In genomic region chr1:167136191-167136614, GRCh38 we compare ENCODE assay signal across 15 cellular contexts. TPM values are rescaled to one million over a fixed set of nuclear protein-coding genes. Genes with fewer than 3 reads are reported as not detected.
DNase-seq lines count a peak whose midpoint lies in the region; ATAC-seq and TF ChIP-seq lines count a peak whose summit lies in the region.
"Had no signal": no experiment of that assay in that cellular context is flagged by ENCODE, and none has a peak within 500 bp of the region (broad histone marks: within the 10 kb centered on the region; RNA-seq: fewer than 3 reads in every experiment).

No MANE protein-coding gene starts in this region.

- peak overlapping the region; percentile 46 for H4K12ac ChIP-seq in trophoblast cell (ENCODE audit: low read depth, low read length)

- peak overlapping the region; percentile 95 for H2BK120ac ChIP-seq in trophoblast cell (ENCODE audit: insufficient read depth, low read length, poor library complexity)

- H3K9ac ChIP-seq in trophoblast cell (ENCODE audit: low read length), result no peak overlapping the region

- no peak for ATAC-seq in HG02623 (IDR thresholded peaks at IDR 0.05; ENCODE audit: unreplicated experiment)
- ATAC-seq: gastroesophageal sphincter had no signal

- H3K4me3 ChIP-seq in epithelial cell of proximal tubule (ENCODE audit: low read depth, low read length), result no peak overlapping the region
- no peak overlapping the region for H3K4me3 ChIP-seq in trophoblast cell (ENCODE audit: low read depth, low read length)
- H3K4me3 ChIP-seq: gastroesophageal sphincter had no signal

- peak overlapping the region; percentile 49 for H3K14ac ChIP-seq in trophoblast cell (ENCODE audit: low read length)

- peak overlapping the region; percentile 96 for H3K27ac ChIP-seq in trophoblast cell (ENCODE audit: low read depth, low read length)
- H3K27ac ChIP-seq in substantia nigra (ENCODE audit: low read depth, low read length, poor library complexity, severe bottlenecking), result no peak overlapping the region
- H3K27ac ChIP-seq: gastroesophageal sphincter had no signal

- no peaks in the 10 kb centered on the region for H3K36me3 ChIP-seq in trophoblast cell (ENCODE audit: control insufficient read depth in 1 of 2, insufficient read depth in 2 of 2, low read length in 2 of 2)
- H3K36me3 ChIP-seq: gastroesophageal sphincter had no signal

- peak overlapping the region; percentile 44 for H3K4me2 ChIP-seq in trophoblast cell (ENCODE audit: low read length)

- H3K79me2 ChIP-seq in trophoblast cell (ENCODE audit: control insufficient read depth, insufficient read depth, low read length, poor library complexity), result no peaks in the 10 kb centered on the region

- peak overlapping the region; percentile 11 for H4K8ac ChIP-seq in trophoblast cell (ENCODE audit: low read depth, low read length)

- CTCF ChIA-PET in GM10248 (lab: Yijun Ruan, JAX), result interaction anchor here (1.0 to 1.7 kb wide), 4 partner anchors 11 to 226 kb away, joined by 3 to 8 read pairs (median 4); no protein-coding TSS in a partner anchor

- WGBS in trophoblast cell (ENCODE audit: extremely low coverage, insufficient coverage, insufficient read length), result no CpG with 5 or more reads among the region's 2 CpGs

- peak overlapping the region; percentile 91 for H2BK5ac ChIP-seq in trophoblast cell (ENCODE audit: low read depth, low read length, poor library complexity)

- TF ChIP-seq CTCF in epithelial cell of proximal tubule (conservative IDR thresholded peaks at IDR 0.05; ENCODE audit: low read depth, low read length), result no peak
- TF ChIP-seq CTCF in GM10248 (IDR thresholded peaks at IDR 0.05; ENCODE audit: control extremely low read depth, extremely low read depth, low read depth, missing control alignments), result no peak

- H3K79me1 ChIP-seq in trophoblast cell (ENCODE audit: low read length), result peaks cover 19% of the 10 kb centered on the region

- POLR2A ChIA-PET in GM10248 (lab: Yijun Ruan, JAX), result no interaction called here

- H3K9me3 ChIP-seq in trophoblast cell (ENCODE audit: insufficient read depth, low read depth, low read length), result no peaks in the 10 kb centered on the region
- H3K9me3 ChIP-seq: gastroesophageal sphincter had no signal

- peaks cover 12 to 21% of the 10 kb centered on the region in 2 experiments for H3K4me1 ChIP-seq in trophoblast cell (ENCODE audit: control insufficient read depth in 1 of 2, insufficient read depth in 2 of 2, low read length in 2 of 2)
- H3K4me1 ChIP-seq: gastroesophageal sphincter had no signal

- no peaks in the 10 kb centered on the region for H3K27me3 ChIP-seq in trophoblast cell (ENCODE audit: insufficient read depth, low read length)

- peak overlapping the region; percentile 93 for H2BK12ac ChIP-seq in trophoblast cell (ENCODE audit: low read length)

- H3K23ac ChIP-seq in trophoblast cell (ENCODE audit: low read length), result no peak overlapping the region

- no peak overlapping the region for H2AFZ ChIP-seq in trophoblast cell (ENCODE audit: insufficient read depth, low read length, poor library complexity)

- peak overlapping the region; percentile 14 for H3K4ac ChIP-seq in trophoblast cell (ENCODE audit: low read depth, low read length)

- H4K91ac ChIP-seq in trophoblast cell (ENCODE audit: low read depth, low read length), result peak overlapping the region; percentile 87

- H3K18ac ChIP-seq in trophoblast cell (ENCODE audit: low read length), result peak overlapping the region; percentile 47

- H2AK5ac ChIP-seq in trophoblast cell (ENCODE audit: low read length), result peak overlapping the region; percentile 35

- peak; percentile 78 for DNase-seq in ELF-1 (ENCODE audit: low read depth, low spot score)
- peak; percentile 73 for DNase-seq in NCI-H146 treated with DMSO at 0.1 percent for 48 hours (lab: John Stamatoyannopoulos, UW; ENCODE audit: unreplicated experiment)
- DNase-seq in epithelial cell of proximal tubule (ENCODE audit: low read depth), result peak; percentile 75
- DNase-seq in trophoblast cell, result no peak
- no peak for DNase-seq in effector CD4-positive, alpha-beta T cell
- DNase-seq in substantia nigra (lab: John Stamatoyannopoulos, UW), result no peak
- no peak for DNase-seq in GM10248 (ENCODE audit: extremely low spot score)
- DNase-seq: activated effector memory CD4-positive, alpha-beta T cell treated with Interleukin-2 at 50 U/mL for 16 hours; GOT3; MV-4-11; stimulated activated naive CD4-positive, alpha-beta T cell; T-helper 1 cell had no signal

RNA-seq across cellular contexts. Expression of gene STYXL2, which starts 42.3 kb away (rescaled TPM):
- not detected in 2 replicates for total RNA-seq in epithelial cell of proximal tubule
- 0.57 and 0.61 TPM in 2 replicates for polyA plus RNA-seq in trophoblast cell (2013)
- total RNA-seq: pulmonary artery endothelial cell had no signal

RNA-seq across cellular contexts. Expression of gene GPA33, which starts 46.0 kb away (rescaled TPM):
- not detected in 2 replicates for total RNA-seq in epithelial cell of proximal tubule
- polyA plus RNA-seq in trophoblast cell (2013), result 3.2 TPM in 2 replicates
- total RNA-seq: pulmonary artery endothelial cell had no signal

Comparison
In these comparisons a context has a peak if more than half of its experiments do, and no peak if none do; other contexts are left out.
1. DNase-seq: peak in ELF-1 (single experiment), NCI-H146 treated with DMSO at 0.1 percent for 48 hours (single experiment) and epithelial cell of proximal tubule (single experiment); none in trophoblast cell (0 of 2), effector CD4-positive, alpha-beta T cell (single experiment), substantia nigra (0 of 49) and GM10248 (single experiment).